In the genomic region with DNA sequence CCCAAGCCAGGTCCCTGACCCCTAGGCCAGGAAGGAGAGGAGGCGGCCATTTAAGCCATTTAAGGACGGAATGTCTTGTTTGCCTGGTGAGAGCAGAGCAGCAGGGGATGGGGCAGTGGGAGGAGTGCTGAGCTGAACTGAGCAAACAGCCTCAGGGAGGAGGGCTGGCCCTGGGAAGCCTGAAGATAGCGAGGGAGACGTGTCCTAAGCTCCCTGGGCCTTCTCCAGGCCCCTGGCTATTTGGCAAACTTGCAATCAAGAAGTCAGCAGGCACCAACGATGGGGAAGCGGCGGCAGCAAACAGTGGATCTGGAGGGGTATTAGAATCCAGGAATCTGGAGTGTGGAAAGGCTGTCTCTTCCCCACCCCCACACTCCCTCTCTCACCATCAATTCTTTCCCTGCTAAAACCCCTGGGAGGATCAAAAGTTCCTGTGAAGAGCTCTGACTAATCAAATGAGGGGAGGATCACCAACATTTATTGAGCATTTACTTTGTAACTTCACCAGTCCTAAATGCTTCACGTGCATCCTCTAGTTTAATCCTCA, we compare ENCODE assay signal across 9 cellular contexts. TPM values are rescaled to one million over a fixed set of nuclear protein-coding genes. Genes with fewer than 3 reads are reported as not detected.
DNase-seq lines count a peak whose midpoint lies in the region; ATAC-seq and TF ChIP-seq lines count a peak whose summit lies in the region.
"Had no signal": no experiment of that assay in that cellular context is flagged by ENCODE, and none has a peak within 500 bp of the region (broad histone marks: within the 10 kb centered on the region; RNA-seq: fewer than 3 reads in every experiment).

No MANE protein-coding gene starts in this region.

- H3K9me3 ChIP-seq in T-helper 17 cell (ENCODE audit: control insufficient read depth, low read length, poor library complexity, severe bottlenecking): no peaks in the 10 kb centered on the region
- H3K9me3 ChIP-seq in prostate gland: no peaks in the 10 kb centered on the region

- no peak overlapping the region for H3K4me3 ChIP-seq in prostate gland

- H3K36me3 Mint-ChIP-seq in T-helper 17 cell (ENCODE audit: low read depth): peaks cover 3% of the 10 kb centered on the region

- no peaks in the 10 kb centered on the region for H3K27me3 Mint-ChIP-seq in T-helper 17 cell

- ATAC-seq in T-helper 17 cell (no peak), GM18861 (IDR thresholded peaks at IDR 0.05; ENCODE audit: unreplicated experiment) (no peak)

- H3K4me3 Mint-ChIP-seq in T-helper 17 cell: peak overlapping the region; percentile 79

- peak; percentile 47 for DNase-seq in Caki2 (ENCODE audit: low read depth)
- DNase-seq in T-helper 17 cell: no peak
- DNase-seq in fibroblast of peridontal ligament (ENCODE audit: extremely low read depth): peak; percentile 81
- DNase-seq in prostate gland (ENCODE audit: low spot score): peak; percentile 75
- no peak for DNase-seq in NCI-H2171 treated with DMSO at 0.1 percent for 48 hours (lab: John Stamatoyannopoulos, UW)
- no peak for DNase-seq in stimulated activated CD4-positive, alpha-beta T cell treated with anti-CD3 and anti-CD28 coated beads, Interleukin-4, amount 100 ng/mL, for 4 hours
- DNase-seq in GM13977 (ENCODE audit: low spot score): no peak

- peaks cover 76% of the 10 kb centered on the region for H3K4me1 Mint-ChIP-seq in T-helper 17 cell

- intact Hi-C loops in prostate gland (cut with DNase I): no loop called here

- H3K36me3 ChIP-seq in prostate gland: no peaks in the 10 kb centered on the region

- no peak for TF ChIP-seq CTCF in prostate gland (IDR thresholded peaks at IDR 0.05)
- no peak for TF ChIP-seq CTCF in GM13977 (IDR thresholded peaks at IDR 0.05; ENCODE audit: extremely low read depth, insufficient read depth, missing control alignments)

- TF ChIP-seq POLR2A in prostate gland (IDR thresholded peaks at IDR 0.05): peak; percentile 30

- peaks cover 92% of the 10 kb centered on the region for H3K4me1 ChIP-seq in prostate gland (replicated peaks)

- no peaks in the 10 kb centered on the region for H3K27me3 ChIP-seq in prostate gland (replicated peaks; ENCODE audit: insufficient read depth)

- in situ Hi-C loops in Caki2 (cut with HindIII; ENCODE audit: low pct_unique_long_range_greater_than_20kb, low sequenced_read_pairs): no loop called here
- in situ Hi-C loops in GM13977 (cut with MboI; ENCODE audit: low pct_unique_long_range_greater_than_20kb, low sequenced_read_pairs, unreplicated experiment): no loop called here

- H3K27ac Mint-ChIP-seq in T-helper 17 cell: peak overlapping the region; percentile 98

- H3K27ac ChIP-seq in prostate gland: peak overlapping the region; percentile 92 to 97

- 13% methylated on average over 8 of the region's 8 CpGs for WGBS in prostate gland

RNA-seq across cellular contexts. Expression of a gene that starts 8.8 kb away (rescaled TPM):
- 3.4 and 3.9 TPM in 2 replicates for total RNA-seq in Caki2 (2014; rRNA removed; shearing (Covaris generic); ENCODE audit: low replicate concordance)
- total RNA-seq in T-helper 17 cell (100 to 1,000 TPM; 186 to 204 TPM), prostate gland (10 to 100 TPM; 46.6 to 56.8 TPM)

RNA-seq across cellular contexts. Expression of a gene that starts 33.2 kb away (rescaled TPM):
- total RNA-seq in Caki2 (2014; rRNA removed; shearing (Covaris generic); ENCODE audit: low replicate concordance): not detected in 2 replicates
- total RNA-seq in T-helper 17 cell (10 to 100 TPM; 11.1 to 15.0 TPM), prostate gland (under 1 TPM in 1 of 2 donors, not detected in 1; 0.17 TPM)
- total RNA-seq: lower leg skin had no signal

RNA-seq across cellular contexts. Expression of a gene that starts 39.2 kb away (rescaled TPM):
- total RNA-seq in Caki2 (2014; rRNA removed; shearing (Covaris generic); ENCODE audit: low replicate concordance): not detected in 2 replicates
- not detected for total RNA-seq in T-helper 17 cell
- not detected for total RNA-seq in prostate gland
- total RNA-seq: lower leg skin had no signal

RNA-seq across cellular contexts. Expression of a gene that starts 54.6 kb away (rescaled TPM):
- total RNA-seq in Caki2 (2014; rRNA removed; shearing (Covaris generic); ENCODE audit: low replicate concordance): not detected in 2 replicates
- total RNA-seq in T-helper 17 cell: not detected
- 1 to 10 TPM in 1 of 2 donors, not detected in 1; 1.8 TPM for total RNA-seq in prostate gland
- total RNA-seq: lower leg skin had no signal

Comparison
In these comparisons a context has a peak if more than half of its experiments do, and no peak if none do; other contexts are left out.
1. DNase-seq: peak in Caki2 (single experiment), fibroblast of peridontal ligament (single experiment) and prostate gland (single experiment); none in T-helper 17 cell (0 of 3), NCI-H2171 treated with DMSO at 0.1 percent for 48 hours (single experiment), stimulated activated CD4-positive, alpha-beta T cell treated with anti-CD3 and anti-CD28 coated beads, Interleukin-4, amount 100 ng/mL, for 4 hours (0 of 2) and GM13977 (single experiment).
2. RNA of a gene that starts 33.2 kb away (total RNA-seq): 11.1 to 15.0 TPM in T-helper 17 cell; 0.17 TPM in prostate gland and not detected in Caki2; every median in the first group is over 10 times any median in the second.